In the genomic region with DNA sequence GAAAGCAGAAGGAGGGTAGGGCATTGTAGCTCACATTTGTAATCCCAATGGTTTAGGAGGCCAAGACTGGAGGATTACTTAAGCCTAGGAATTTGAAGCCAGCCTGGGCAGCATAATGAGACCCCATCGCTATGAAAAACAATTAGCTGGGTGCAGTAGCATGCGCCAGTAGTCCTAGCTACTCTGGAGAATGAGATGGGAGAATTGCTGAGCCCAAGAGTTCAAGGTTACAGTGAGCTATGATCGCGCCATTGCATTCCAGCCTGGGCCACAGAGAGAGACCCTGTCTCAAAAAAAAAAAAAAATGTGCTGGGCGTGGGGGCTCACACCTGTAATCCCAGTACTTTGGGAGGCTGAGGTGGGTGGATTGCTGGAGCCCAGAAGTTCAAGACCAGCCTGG, we compare ENCODE assay signal across 1 cellular context.
TF ChIP-seq lines count a peak whose summit lies in the region.

No MANE protein-coding gene starts in this region.

TF ChIP-seq in HepG2, 621 proteins besides CTCF, POLR2A, EP300 and RAD21 (continues in another document):
- no peak for TF ChIP-seq ZC3H13 (CRISPR knock-in tag; IDR thresholded peaks at IDR 0.05)
- TF ChIP-seq, protein P1, sequence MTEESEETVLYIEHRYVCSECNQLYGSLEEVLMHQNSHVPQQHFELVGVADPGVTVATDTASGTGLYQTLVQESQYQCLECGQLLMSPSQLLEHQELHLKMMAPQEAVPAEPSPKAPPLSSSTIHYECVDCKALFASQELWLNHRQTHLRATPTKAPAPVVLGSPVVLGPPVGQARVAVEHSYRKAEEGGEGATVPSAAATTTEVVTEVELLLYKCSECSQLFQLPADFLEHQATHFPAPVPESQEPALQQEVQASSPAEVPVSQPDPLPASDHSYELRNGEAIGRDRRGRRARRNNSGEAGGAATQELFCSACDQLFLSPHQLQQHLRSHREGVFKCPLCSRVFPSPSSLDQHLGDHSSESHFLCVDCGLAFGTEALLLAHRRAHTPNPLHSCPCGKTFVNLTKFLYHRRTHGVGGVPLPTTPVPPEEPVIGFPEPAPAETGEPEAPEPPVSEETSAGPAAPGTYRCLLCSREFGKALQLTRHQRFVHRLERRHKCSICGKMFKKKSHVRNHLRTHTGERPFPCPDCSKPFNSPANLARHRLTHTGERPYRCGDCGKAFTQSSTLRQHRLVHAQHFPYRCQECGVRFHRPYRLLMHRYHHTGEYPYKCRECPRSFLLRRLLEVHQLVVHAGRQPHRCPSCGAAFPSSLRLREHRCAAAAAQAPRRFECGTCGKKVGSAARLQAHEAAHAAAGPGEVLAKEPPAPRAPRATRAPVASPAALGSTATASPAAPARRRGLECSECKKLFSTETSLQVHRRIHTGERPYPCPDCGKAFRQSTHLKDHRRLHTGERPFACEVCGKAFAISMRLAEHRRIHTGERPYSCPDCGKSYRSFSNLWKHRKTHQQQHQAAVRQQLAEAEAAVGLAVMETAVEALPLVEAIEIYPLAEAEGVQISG (CRISPR knock-in tag; IDR thresholded peaks at IDR 0.05), result no peak
- TF ChIP-seq, protein P2, sequence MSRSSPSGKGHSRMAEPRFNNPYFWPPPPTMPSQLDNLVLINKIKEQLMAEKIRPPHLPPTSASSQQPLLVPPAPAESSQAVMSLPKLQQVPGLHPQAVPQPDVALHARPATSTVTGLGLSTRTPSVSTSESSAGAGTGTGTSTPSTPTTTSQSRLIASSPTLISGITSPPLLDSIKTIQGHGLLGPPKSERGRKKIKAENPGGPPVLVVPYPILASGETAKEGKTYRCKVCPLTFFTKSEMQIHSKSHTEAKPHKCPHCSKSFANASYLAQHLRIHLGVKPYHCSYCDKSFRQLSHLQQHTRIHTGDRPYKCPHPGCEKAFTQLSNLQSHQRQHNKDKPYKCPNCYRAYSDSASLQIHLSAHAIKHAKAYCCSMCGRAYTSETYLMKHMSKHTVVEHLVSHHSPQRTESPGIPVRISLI (CRISPR knock-in tag; IDR thresholded peaks at IDR 0.05; ENCODE audit: borderline replicate concordance), result peak; percentile 82
- TF ChIP-seq NR2F6 (IDR thresholded peaks at IDR 0.05), result no peak
- TF ChIP-seq NR2F6 (CRISPR knock-in tag; IDR thresholded peaks at IDR 0.05), result no peak
- no peak for TF ChIP-seq MXI1 (IDR thresholded peaks at IDR 0.05; ENCODE audit: borderline replicate concordance, low read depth, low read length)
- no peak for TF ChIP-seq HOXA9 (CRISPR knock-in tag; IDR thresholded peaks at IDR 0.05; ENCODE audit: borderline replicate concordance)
- TF ChIP-seq EZH2 (conservative IDR thresholded peaks at IDR 0.05; ENCODE audit: low read depth, low read length), result no peak
- TF ChIP-seq TEAD3 (CRISPR knock-in tag; optimal IDR thresholded peaks at IDR 0.05; ENCODE audit: borderline replicate concordance), result peak; percentile 87
- TF ChIP-seq TAF15 (IDR thresholded peaks at IDR 0.05; ENCODE audit: low read depth, low read length, poor library complexity, severe bottlenecking), result no peak
- TF ChIP-seq, protein P3, sequence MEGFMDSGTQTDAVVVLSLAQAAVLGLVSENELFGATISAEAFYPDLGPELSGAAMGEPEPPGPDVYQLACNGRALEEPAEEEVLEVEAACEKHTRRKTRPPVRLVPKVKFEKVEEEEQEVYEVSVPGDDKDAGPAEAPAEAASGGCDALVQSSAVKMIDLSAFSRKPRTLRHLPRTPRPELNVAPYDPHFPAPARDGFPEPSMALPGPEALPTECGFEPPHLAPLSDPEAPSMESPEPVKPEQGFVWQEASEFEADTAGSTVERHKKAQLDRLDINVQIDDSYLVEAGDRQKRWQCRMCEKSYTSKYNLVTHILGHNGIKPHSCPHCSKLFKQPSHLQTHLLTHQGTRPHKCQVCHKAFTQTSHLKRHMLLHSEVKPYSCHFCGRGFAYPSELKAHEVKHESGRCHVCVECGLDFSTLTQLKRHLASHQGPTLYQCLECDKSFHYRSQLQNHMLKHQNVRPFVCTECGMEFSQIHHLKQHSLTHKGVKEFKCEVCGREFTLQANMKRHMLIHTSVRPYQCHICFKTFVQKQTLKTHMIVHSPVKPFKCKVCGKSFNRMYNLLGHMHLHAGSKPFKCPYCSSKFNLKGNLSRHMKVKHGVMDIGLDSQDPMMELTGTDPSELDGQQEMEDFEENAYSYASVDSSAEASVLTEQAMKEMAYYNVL (CRISPR knock-in tag; IDR thresholded peaks at IDR 0.05; ENCODE audit: borderline replicate concordance), result no peak
- TF ChIP-seq, protein P4, sequence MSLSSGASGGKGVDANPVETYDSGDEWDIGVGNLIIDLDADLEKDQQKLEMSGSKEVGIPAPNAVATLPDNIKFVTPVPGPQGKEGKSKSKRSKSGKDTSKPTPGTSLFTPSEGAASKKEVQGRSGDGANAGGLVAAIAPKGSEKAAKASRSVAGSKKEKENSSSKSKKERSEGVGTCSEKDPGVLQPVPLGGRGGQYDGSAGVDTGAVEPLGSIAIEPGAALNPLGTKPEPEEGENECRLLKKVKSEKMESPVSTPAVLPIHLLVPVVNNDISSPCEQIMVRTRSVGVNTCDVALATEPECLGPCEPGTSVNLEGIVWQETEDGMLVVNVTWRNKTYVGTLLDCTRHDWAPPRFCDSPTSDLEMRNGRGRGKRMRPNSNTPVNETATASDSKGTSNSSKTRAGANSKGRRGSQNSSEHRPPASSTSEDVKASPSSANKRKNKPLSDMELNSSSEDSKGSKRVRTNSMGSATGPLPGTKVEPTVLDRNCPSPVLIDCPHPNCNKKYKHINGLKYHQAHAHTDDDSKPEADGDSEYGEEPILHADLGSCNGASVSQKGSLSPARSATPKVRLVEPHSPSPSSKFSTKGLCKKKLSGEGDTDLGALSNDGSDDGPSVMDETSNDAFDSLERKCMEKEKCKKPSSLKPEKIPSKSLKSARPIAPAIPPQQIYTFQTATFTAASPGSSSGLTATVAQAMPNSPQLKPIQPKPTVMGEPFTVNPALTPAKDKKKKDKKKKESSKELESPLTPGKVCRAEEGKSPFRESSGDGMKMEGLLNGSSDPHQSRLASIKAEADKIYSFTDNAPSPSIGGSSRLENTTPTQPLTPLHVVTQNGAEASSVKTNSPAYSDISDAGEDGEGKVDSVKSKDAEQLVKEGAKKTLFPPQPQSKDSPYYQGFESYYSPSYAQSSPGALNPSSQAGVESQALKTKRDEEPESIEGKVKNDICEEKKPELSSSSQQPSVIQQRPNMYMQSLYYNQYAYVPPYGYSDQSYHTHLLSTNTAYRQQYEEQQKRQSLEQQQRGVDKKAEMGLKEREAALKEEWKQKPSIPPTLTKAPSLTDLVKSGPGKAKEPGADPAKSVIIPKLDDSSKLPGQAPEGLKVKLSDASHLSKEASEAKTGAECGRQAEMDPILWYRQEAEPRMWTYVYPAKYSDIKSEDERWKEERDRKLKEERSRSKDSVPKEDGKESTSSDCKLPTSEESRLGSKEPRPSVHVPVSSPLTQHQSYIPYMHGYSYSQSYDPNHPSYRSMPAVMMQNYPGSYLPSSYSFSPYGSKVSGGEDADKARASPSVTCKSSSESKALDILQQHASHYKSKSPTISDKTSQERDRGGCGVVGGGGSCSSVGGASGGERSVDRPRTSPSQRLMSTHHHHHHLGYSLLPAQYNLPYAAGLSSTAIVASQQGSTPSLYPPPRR (CRISPR knock-in tag; IDR thresholded peaks at IDR 0.05; ENCODE audit: borderline replicate concordance), result no peak
- TF ChIP-seq, protein P5, sequence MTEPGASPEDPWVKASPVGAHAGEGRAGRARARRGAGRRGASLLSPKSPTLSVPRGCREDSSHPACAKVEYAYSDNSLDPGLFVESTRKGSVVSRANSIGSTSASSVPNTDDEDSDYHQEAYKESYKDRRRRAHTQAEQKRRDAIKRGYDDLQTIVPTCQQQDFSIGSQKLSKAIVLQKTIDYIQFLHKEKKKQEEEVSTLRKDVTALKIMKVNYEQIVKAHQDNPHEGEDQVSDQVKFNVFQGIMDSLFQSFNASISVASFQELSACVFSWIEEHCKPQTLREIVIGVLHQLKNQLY (CRISPR knock-in tag; IDR thresholded peaks at IDR 0.05), result no peak
- no peak for TF ChIP-seq SP5 (CRISPR knock-in tag; IDR thresholded peaks at IDR 0.05; ENCODE audit: borderline replicate concordance, low read depth)
- peak; percentile 55; the same call in 1 of the 2 replicates for TF ChIP-seq TBX2 (CRISPR knock-in tag; IDR thresholded peaks at IDR 0.05; ENCODE audit: borderline replicate concordance)
- TF ChIP-seq NCOA5 (CRISPR knock-in tag; IDR thresholded peaks at IDR 0.05), result no peak
- no peak for TF ChIP-seq ZNF75D (CRISPR knock-in tag; IDR thresholded peaks at IDR 0.05; ENCODE audit: borderline replicate concordance)
- no peak for TF ChIP-seq ELF1 (CRISPR knock-in tag; IDR thresholded peaks at IDR 0.05)
- TF ChIP-seq, protein P6, sequence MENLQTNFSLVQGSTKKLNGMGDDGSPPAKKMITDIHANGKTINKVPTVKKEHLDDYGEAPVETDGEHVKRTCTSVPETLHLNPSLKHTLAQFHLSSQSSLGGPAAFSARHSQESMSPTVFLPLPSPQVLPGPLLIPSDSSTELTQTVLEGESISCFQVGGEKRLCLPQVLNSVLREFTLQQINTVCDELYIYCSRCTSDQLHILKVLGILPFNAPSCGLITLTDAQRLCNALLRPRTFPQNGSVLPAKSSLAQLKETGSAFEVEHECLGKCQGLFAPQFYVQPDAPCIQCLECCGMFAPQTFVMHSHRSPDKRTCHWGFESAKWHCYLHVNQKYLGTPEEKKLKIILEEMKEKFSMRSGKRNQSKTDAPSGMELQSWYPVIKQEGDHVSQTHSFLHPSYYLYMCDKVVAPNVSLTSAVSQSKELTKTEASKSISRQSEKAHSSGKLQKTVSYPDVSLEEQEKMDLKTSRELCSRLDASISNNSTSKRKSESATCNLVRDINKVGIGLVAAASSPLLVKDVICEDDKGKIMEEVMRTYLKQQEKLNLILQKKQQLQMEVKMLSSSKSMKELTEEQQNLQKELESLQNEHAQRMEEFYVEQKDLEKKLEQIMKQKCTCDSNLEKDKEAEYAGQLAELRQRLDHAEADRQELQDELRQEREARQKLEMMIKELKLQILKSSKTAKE (CRISPR knock-in tag; IDR thresholded peaks at IDR 0.05; ENCODE audit: borderline replicate concordance), result no peak
- TF ChIP-seq SRSF9 (IDR thresholded peaks at IDR 0.05; ENCODE audit: borderline replicate concordance, insufficient read depth, low read depth, low read length, poor library complexity, severe bottlenecking), result no peak
- no peak for TF ChIP-seq RORA (CRISPR knock-in tag; IDR thresholded peaks at IDR 0.05)
- peak; percentile 67; the same call in 1 of the 2 replicates for TF ChIP-seq ZNF232 (CRISPR knock-in tag; IDR thresholded peaks at IDR 0.05; ENCODE audit: borderline replicate concordance)
- no peak for TF ChIP-seq NFE2L2 (IDR thresholded peaks at IDR 0.05; ENCODE audit: low read length)
- no peak for TF ChIP-seq PCBP1 (IDR thresholded peaks at IDR 0.05; ENCODE audit: borderline replicate concordance, low read depth, low read length)
- TF ChIP-seq, protein P7, sequence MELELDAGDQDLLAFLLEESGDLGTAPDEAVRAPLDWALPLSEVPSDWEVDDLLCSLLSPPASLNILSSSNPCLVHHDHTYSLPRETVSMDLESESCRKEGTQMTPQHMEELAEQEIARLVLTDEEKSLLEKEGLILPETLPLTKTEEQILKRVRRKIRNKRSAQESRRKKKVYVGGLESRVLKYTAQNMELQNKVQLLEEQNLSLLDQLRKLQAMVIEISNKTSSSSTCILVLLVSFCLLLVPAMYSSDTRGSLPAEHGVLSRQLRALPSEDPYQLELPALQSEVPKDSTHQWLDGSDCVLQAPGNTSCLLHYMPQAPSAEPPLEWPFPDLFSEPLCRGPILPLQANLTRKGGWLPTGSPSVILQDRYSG (CRISPR knock-in tag; IDR thresholded peaks at IDR 0.05), result no peak
- TF ChIP-seq, protein P8, sequence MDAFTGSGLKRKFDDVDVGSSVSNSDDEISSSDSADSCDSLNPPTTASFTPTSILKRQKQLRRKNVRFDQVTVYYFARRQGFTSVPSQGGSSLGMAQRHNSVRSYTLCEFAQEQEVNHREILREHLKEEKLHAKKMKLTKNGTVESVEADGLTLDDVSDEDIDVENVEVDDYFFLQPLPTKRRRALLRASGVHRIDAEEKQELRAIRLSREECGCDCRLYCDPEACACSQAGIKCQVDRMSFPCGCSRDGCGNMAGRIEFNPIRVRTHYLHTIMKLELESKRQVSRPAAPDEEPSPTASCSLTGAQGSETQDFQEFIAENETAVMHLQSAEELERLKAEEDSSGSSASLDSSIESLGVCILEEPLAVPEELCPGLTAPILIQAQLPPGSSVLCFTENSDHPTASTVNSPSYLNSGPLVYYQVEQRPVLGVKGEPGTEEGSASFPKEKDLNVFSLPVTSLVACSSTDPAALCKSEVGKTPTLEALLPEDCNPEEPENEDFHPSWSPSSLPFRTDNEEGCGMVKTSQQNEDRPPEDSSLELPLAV (CRISPR knock-in tag; conservative IDR thresholded peaks at IDR 0.05; ENCODE audit: low read depth), result no peak
- TF ChIP-seq ZNF782 (CRISPR knock-in tag; IDR thresholded peaks at IDR 0.05; ENCODE audit: borderline replicate concordance), result no peak
- TF ChIP-seq, protein P9, sequence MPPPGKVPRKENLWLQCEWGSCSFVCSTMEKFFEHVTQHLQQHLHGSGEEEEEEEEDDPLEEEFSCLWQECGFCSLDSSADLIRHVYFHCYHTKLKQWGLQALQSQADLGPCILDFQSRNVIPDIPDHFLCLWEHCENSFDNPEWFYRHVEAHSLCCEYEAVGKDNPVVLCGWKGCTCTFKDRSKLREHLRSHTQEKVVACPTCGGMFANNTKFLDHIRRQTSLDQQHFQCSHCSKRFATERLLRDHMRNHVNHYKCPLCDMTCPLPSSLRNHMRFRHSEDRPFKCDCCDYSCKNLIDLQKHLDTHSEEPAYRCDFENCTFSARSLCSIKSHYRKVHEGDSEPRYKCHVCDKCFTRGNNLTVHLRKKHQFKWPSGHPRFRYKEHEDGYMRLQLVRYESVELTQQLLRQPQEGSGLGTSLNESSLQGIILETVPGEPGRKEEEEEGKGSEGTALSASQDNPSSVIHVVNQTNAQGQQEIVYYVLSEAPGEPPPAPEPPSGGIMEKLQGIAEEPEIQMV (CRISPR knock-in tag; IDR thresholded peaks at IDR 0.05; ENCODE audit: low read depth), result no peak
- TF ChIP-seq NFE2L1 (CRISPR knock-in tag; IDR thresholded peaks at IDR 0.05; ENCODE audit: borderline replicate concordance), result no peak
- no peak for TF ChIP-seq NCOA1 (CRISPR knock-in tag; IDR thresholded peaks at IDR 0.05)
- TF ChIP-seq, protein P10, sequence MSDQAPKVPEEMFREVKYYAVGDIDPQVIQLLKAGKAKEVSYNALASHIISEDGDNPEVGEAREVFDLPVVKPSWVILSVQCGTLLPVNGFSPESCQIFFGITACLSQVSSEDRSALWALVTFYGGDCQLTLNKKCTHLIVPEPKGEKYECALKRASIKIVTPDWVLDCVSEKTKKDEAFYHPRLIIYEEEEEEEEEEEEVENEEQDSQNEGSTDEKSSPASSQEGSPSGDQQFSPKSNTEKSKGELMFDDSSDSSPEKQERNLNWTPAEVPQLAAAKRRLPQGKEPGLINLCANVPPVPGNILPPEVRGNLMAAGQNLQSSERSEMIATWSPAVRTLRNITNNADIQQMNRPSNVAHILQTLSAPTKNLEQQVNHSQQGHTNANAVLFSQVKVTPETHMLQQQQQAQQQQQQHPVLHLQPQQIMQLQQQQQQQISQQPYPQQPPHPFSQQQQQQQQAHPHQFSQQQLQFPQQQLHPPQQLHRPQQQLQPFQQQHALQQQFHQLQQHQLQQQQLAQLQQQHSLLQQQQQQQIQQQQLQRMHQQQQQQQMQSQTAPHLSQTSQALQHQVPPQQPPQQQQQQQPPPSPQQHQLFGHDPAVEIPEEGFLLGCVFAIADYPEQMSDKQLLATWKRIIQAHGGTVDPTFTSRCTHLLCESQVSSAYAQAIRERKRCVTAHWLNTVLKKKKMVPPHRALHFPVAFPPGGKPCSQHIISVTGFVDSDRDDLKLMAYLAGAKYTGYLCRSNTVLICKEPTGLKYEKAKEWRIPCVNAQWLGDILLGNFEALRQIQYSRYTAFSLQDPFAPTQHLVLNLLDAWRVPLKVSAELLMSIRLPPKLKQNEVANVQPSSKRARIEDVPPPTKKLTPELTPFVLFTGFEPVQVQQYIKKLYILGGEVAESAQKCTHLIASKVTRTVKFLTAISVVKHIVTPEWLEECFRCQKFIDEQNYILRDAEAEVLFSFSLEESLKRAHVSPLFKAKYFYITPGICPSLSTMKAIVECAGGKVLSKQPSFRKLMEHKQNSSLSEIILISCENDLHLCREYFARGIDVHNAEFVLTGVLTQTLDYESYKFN (CRISPR knock-in tag; conservative IDR thresholded peaks at IDR 0.05), result 0 out of 2 replicates have a peak, but pooled peaks have one; percentile 20
- no peak for TF ChIP-seq ZNF724P (CRISPR knock-in tag; IDR thresholded peaks at IDR 0.05; ENCODE audit: borderline replicate concordance)
- TF ChIP-seq ZNF83 (CRISPR knock-in tag; IDR thresholded peaks at IDR 0.05; ENCODE audit: borderline replicate concordance), result no peak
